In genomic region chr1:150960646-150961045, GRCh38 we compare ENCODE assay signal across 26 cellular contexts. TPM values are rescaled to one million over a fixed set of nuclear protein-coding genes. Genes with fewer than 3 reads are reported as not detected.
"Had no signal": no experiment of that assay in that cellular context is flagged by ENCODE, and none has a peak within 500 bp of the region (broad histone marks: within the 10 kb centered on the region; RNA-seq: fewer than 3 reads in every experiment).

No MANE protein-coding gene starts in this region.

- H3K4me1 Mint-ChIP-seq: immature natural killer cell, neural crest cell had no signal

- H3K4me3 Mint-ChIP-seq: activated CD4-positive, alpha-beta memory T cell treated with anti-CD3 and anti-CD28 coated beads for 36 hours; activated CD8-positive, alpha-beta memory T cell treated with anti-CD3 and anti-CD28 coated beads, Interleukin-2, amount 10 ng/mL, durations not matched to agents 7 days and 5 days; activated naive CD8-positive, alpha-beta T cell; immature natural killer cell; naive thymus-derived CD4-positive, alpha-beta T cell had no signal

- DNase-seq: activated CD4-positive, alpha-beta memory T cell treated with anti-CD3 and anti-CD28 coated beads for 36 hours; activated CD4-positive, alpha-beta T cell treated with anti-CD3 and anti-CD28 coated beads for 4 hours; activated CD8-positive, alpha-beta memory T cell treated with anti-CD3 and anti-CD28 coated beads, Interleukin-2, amount 10 ng/mL, durations not matched to agents 7 days and 5 days; activated gamma-delta T cell treated with Interleukin-2 at 50 U/mL for 16 hours; activated T-cell treated with anti-CD3 and anti-CD28 coated beads for 4 hours; amniotic stem cell; cerebellar nuclear complex; foreskin keratinocyte; immature natural killer cell; left lung; naive thymus-derived CD4-positive, alpha-beta T cell; occipital lobe; stimulated activated CD4-positive, alpha-beta T cell treated with anti-CD3 and anti-CD28 coated beads, Interleukin-2, amount 100 ng/mL, for 48 hours; stimulated activated CD8-positive, alpha-beta memory T cell treated with anti-CD3 and anti-CD28 coated beads, Interleukin-4, amount 100 ng/mL, for 48 hours; stimulated activated naive CD4-positive, alpha-beta T cell; T-helper 1 cell; testis; trophoblast cell had no signal

- H3K36me3 Mint-ChIP-seq: activated naive CD8-positive, alpha-beta T cell had no signal

- H3K27me3 Mint-ChIP-seq: activated CD4-positive, alpha-beta memory T cell treated with anti-CD3 and anti-CD28 coated beads for 36 hours; activated CD8-positive, alpha-beta memory T cell treated with anti-CD3 and anti-CD28 coated beads, Interleukin-2, amount 10 ng/mL, durations not matched to agents 7 days and 5 days; activated naive CD8-positive, alpha-beta T cell; naive thymus-derived CD4-positive, alpha-beta T cell had no signal

- H3K9me3 ChIP-seq: left lung, testis, vagina had no signal

- H3K27me3 ChIP-seq: foreskin keratinocyte, hepatocyte, left lung, testis, vagina had no signal

- H3K4me1 ChIP-seq: foreskin keratinocyte, testis, vagina had no signal

- H3K27ac ChIP-seq: coronary artery, foreskin keratinocyte, left lung, testis, vagina had no signal

- H3K4me3 ChIP-seq: coronary artery, hepatocyte, left lung, lung, smooth muscle cell, testis, vagina had no signal

- ATAC-seq: activated CD8-positive, alpha-beta memory T cell treated with anti-CD3 and anti-CD28 coated beads, Interleukin-2, amount 10 ng/mL, durations not matched to agents 7 days and 5 days; foreskin keratinocyte; left lung; naive thymus-derived CD4-positive, alpha-beta T cell; sciatic nerve had no signal

- H3K9me3 Mint-ChIP-seq: activated CD4-positive, alpha-beta memory T cell treated with anti-CD3 and anti-CD28 coated beads for 36 hours; immature natural killer cell; naive thymus-derived CD4-positive, alpha-beta T cell; neural crest cell had no signal

- H3K27ac Mint-ChIP-seq: activated CD8-positive, alpha-beta memory T cell treated with anti-CD3 and anti-CD28 coated beads, Interleukin-2, amount 10 ng/mL, durations not matched to agents 7 days and 5 days; activated naive CD8-positive, alpha-beta T cell had no signal

RNA-seq across cellular contexts. Expression of gene ANXA9, which starts 21.4 kb away (rescaled TPM):
- total RNA-seq: naive thymus-derived CD4-positive, alpha-beta T cell; neural crest cell; occipital lobe had no signal
- polyA plus RNA-seq: immature natural killer cell had no signal
